Comparison of ENCODE assay signal across 7 cellular contexts in genomic region chr15:77070180-77070499, GRCh38. TPM values are rescaled to one million over a fixed set of nuclear protein-coding genes. Genes with fewer than 3 reads are reported as not detected.
DNase-seq lines count a peak whose midpoint lies in the region; ATAC-seq and TF ChIP-seq lines count a peak whose summit lies in the region.

No MANE protein-coding gene starts in this region.

- POLR2A ChIA-PET in activated CD4-positive, alpha-beta memory T cell treated with anti-CD3 and anti-CD28 coated beads, Interleukin-2, amount 10 ng/mL, durations not matched to agents 7 days and 5 days (lab: Charles Lee): interaction anchor here (1.0 to 1.1 kb wide), 2 partner anchors 20 to 67 kb away, joined by 4 read pairs; no protein-coding TSS in a partner anchor

- H3K4me3 ChIP-seq in iPS-11a (ENCODE audit: low read depth, low read length): peak overlapping the region; percentile 77

- CTCF ChIA-PET in activated CD4-positive, alpha-beta memory T cell treated with anti-CD3 and anti-CD28 coated beads, Interleukin-2, amount 10 ng/mL, durations not matched to agents 7 days and 5 days (lab: Charles Lee): no interaction called here

- no peak for ATAC-seq in stimulated activated naive B cell treated with anti-CD40 and anti-IgM and Interleukin-4, amounts not matched to agents 10 μg/mL and 1 μg/mL and 100 μg/mL, for 72 hours (replicated peaks)

- H3K9me3 Mint-ChIP-seq in HFFc6: no peaks in the 10 kb centered on the region
- H3K9me3 Mint-ChIP-seq in activated CD4-positive, alpha-beta memory T cell treated with anti-CD3 and anti-CD28 coated beads, Interleukin-2, amount 10 ng/mL, durations not matched to agents 7 days and 5 days: no peaks in the 10 kb centered on the region
- H3K9me3 Mint-ChIP-seq in stimulated activated naive B cell treated with anti-CD40 and anti-IgM and Interleukin-4, amounts not matched to agents 10 μg/mL and 1 μg/mL and 100 μg/mL, for 72 hours: peaks cover 1 to 6% of the 10 kb centered on the region in 2 donors

- TF ChIP-seq CTCF in HFFc6 (IDR thresholded peaks at IDR 0.05): no peak

- H3K4me1 Mint-ChIP-seq in HFFc6 (ENCODE audit: low read depth): peaks cover 44% of the 10 kb centered on the region
- peaks cover 20% of the 10 kb centered on the region for H3K4me1 Mint-ChIP-seq in activated CD4-positive, alpha-beta memory T cell treated with anti-CD3 and anti-CD28 coated beads, Interleukin-2, amount 10 ng/mL, durations not matched to agents 7 days and 5 days
- peaks cover 37 to 64% of the 10 kb centered on the region in 2 donors for H3K4me1 Mint-ChIP-seq in stimulated activated naive B cell treated with anti-CD40 and anti-IgM and Interleukin-4, amounts not matched to agents 10 μg/mL and 1 μg/mL and 100 μg/mL, for 72 hours

- H3K27me3 Mint-ChIP-seq in HFFc6 (ENCODE audit: insufficient read depth): peaks cover 10% of the 10 kb centered on the region
- peaks cover 8% of the 10 kb centered on the region for H3K27me3 Mint-ChIP-seq in activated CD4-positive, alpha-beta memory T cell treated with anti-CD3 and anti-CD28 coated beads, Interleukin-2, amount 10 ng/mL, durations not matched to agents 7 days and 5 days
- no peaks in the 10 kb centered on the region for H3K27me3 Mint-ChIP-seq in stimulated activated naive B cell treated with anti-CD40 and anti-IgM and Interleukin-4, amounts not matched to agents 10 μg/mL and 1 μg/mL and 100 μg/mL, for 72 hours

- DNase-seq in HFFc6 (no peak), NCI-H1417 treated with DMSO at 0.1 percent for 48 hours (lab: John Stamatoyannopoulos, UW) (no peak), NCI-H2081 (lab: John Stamatoyannopoulos, UW) (no peak), hepatic stellate cell (ENCODE audit: low spot score) (no peak)
- no peak for DNase-seq in activated CD4-positive, alpha-beta memory T cell treated with anti-CD3 and anti-CD28 coated beads, Interleukin-2, amount 10 ng/mL, durations not matched to agents 7 days and 5 days
- DNase-seq in stimulated activated naive B cell treated with anti-CD40 and anti-IgM and Interleukin-4, amounts not matched to agents 10 μg/mL and 1 μg/mL and 100 μg/mL, for 72 hours: no peak

- no peaks in the 10 kb centered on the region; the same call in 1 of the 2 replicates for H3K36me3 Mint-ChIP-seq in HFFc6 (ENCODE audit: low read depth)
- no peaks in the 10 kb centered on the region for H3K36me3 Mint-ChIP-seq in activated CD4-positive, alpha-beta memory T cell treated with anti-CD3 and anti-CD28 coated beads, Interleukin-2, amount 10 ng/mL, durations not matched to agents 7 days and 5 days (ENCODE audit: low read depth)
- H3K36me3 Mint-ChIP-seq in stimulated activated naive B cell treated with anti-CD40 and anti-IgM and Interleukin-4, amounts not matched to agents 10 μg/mL and 1 μg/mL and 100 μg/mL, for 72 hours: peaks cover 6 to 16% of the 10 kb centered on the region in 2 donors

- peak overlapping the region; percentile 78 for H3K27ac Mint-ChIP-seq in HFFc6
- no peak overlapping the region for H3K27ac Mint-ChIP-seq in activated CD4-positive, alpha-beta memory T cell treated with anti-CD3 and anti-CD28 coated beads, Interleukin-2, amount 10 ng/mL, durations not matched to agents 7 days and 5 days
- peak overlapping the region; percentile 95 for H3K27ac Mint-ChIP-seq in stimulated activated naive B cell treated with anti-CD40 and anti-IgM and Interleukin-4, amounts not matched to agents 10 μg/mL and 1 μg/mL and 100 μg/mL, for 72 hours

- peak overlapping the region; percentile 91 for H3K4me3 Mint-ChIP-seq in HFFc6
- H3K4me3 Mint-ChIP-seq in activated CD4-positive, alpha-beta memory T cell treated with anti-CD3 and anti-CD28 coated beads, Interleukin-2, amount 10 ng/mL, durations not matched to agents 7 days and 5 days: peak overlapping the region; percentile 63
- H3K4me3 Mint-ChIP-seq in stimulated activated naive B cell treated with anti-CD40 and anti-IgM and Interleukin-4, amounts not matched to agents 10 μg/mL and 1 μg/mL and 100 μg/mL, for 72 hours: peak overlapping the region; percentile 78 to 94

RNA-seq across cellular contexts. Expression of gene TSPAN3, which starts 0.8 kb away (rescaled TPM):
- 100 to 1,000 TPM; 153 to 222 (median 183) TPM for total RNA-seq in HFFc6 (2021; fragmentation: NEBNext Ultra II Directional; extraction: Animal tissue kit (Norgen Biotek cat#: 25700))
- 10 to 100 TPM; 12.4 to 13.9 TPM for total RNA-seq in activated CD4-positive, alpha-beta memory T cell treated with anti-CD3 and anti-CD28 coated beads, Interleukin-2, amount 10 ng/mL, durations not matched to agents 7 days and 5 days

Comparison
In these comparisons a context has a peak if more than half of its experiments do, and no peak if none do; other contexts are left out.
1. RNA of gene TSPAN3, which starts 0.8 kb away (total RNA-seq): 153 to 222 TPM in HFFc6; 12.4 to 13.9 TPM in activated CD4-positive, alpha-beta memory T cell treated with anti-CD3 and anti-CD28 coated beads, Interleukin-2, amount 10 ng/mL, durations not matched to agents 7 days and 5 days; every median in the first group is over 10 times any median in the second.
2. Peak in every context shown above with its lines, with median percentiles within 50 percentile points of each other: H3K4me3 Mint-ChIP-seq.